In genomic region chr5:923473-923873, GRCh38 we compare ENCODE assay signal across 8 cellular contexts. TPM values are rescaled to one million over a fixed set of nuclear protein-coding genes. Genes with fewer than 3 reads are reported as not detected.
A peak's percentile ranks its signal among the peaks of the same experiment; 100 is the strongest.
DNase-seq lines count a peak whose midpoint lies in the region; ATAC-seq, FAIRE-seq and TF ChIP-seq lines count a peak whose summit lies in the region.

No MANE protein-coding gene starts in this region.

- H3K27me3 ChIP-seq in astrocyte (ENCODE audit: insufficient read depth, low read length), result peaks cover 24% of the 10 kb centered on the region

- H3K4me2 ChIP-seq in astrocyte (ENCODE audit: low read length), result no peak overlapping the region

- DNase-seq in ELR (ENCODE audit: low read depth) (peak; percentile 80), HFFc6 (peak; percentile 45), NCI-H2029 (lab: John Stamatoyannopoulos, UW) (peak; percentile 47), T1000 (lab: John Stamatoyannopoulos, UW) (peak; percentile 30), astrocyte (ENCODE audit: low read depth) (peak; percentile 14), iPS DF 4.7 (ENCODE audit: extremely low read depth, low spot score) (peak; percentile 44)
- DNase-seq in stimulated activated CD4-positive, alpha-beta T cell treated with anti-CD3 and anti-CD28 coated beads, Interleukin-15, amount 100 ng/mL, for 1 hour (ENCODE audit: low read depth in 1 of 2, low spot score in 1 of 2), result peak; percentile 47 to 60

- H3K36me3 ChIP-seq in astrocyte (ENCODE audit: insufficient read depth, low read length), result no peaks in the 10 kb centered on the region

- H4K20me1 ChIP-seq in astrocyte (ENCODE audit: insufficient read depth, low read length), result peaks cover 17% of the 10 kb centered on the region

- H3K36me3 Mint-ChIP-seq in HFFc6 (ENCODE audit: low read depth), result 0 out of 2 replicates have a peak, but pooled peaks cover 4% of the 10 kb centered on the region
- H3K36me3 Mint-ChIP-seq in astrocyte (ENCODE audit: low read depth, unreplicated experiment), result peaks cover 1% of the 10 kb centered on the region

- no peak for ATAC-seq in HG03469 (IDR thresholded peaks at IDR 0.05; ENCODE audit: unreplicated experiment)

- H3K9ac ChIP-seq in astrocyte (ENCODE audit: low read length), result no peak overlapping the region

- no peak overlapping the region for H2AFZ ChIP-seq in astrocyte (ENCODE audit: low read depth, low read length)

- H3K4me1 ChIP-seq in astrocyte (ENCODE audit: insufficient read depth, low read length), result no peaks in the 10 kb centered on the region

- H3K27me3 Mint-ChIP-seq in HFFc6 (ENCODE audit: insufficient read depth), result peaks cover 6% of the 10 kb centered on the region; the same call in 1 of the 2 replicates
- H3K27me3 Mint-ChIP-seq in astrocyte (ENCODE audit: low read depth, unreplicated experiment), result peaks cover 37% of the 10 kb centered on the region

- H3K9me3 ChIP-seq in astrocyte (ENCODE audit: insufficient read depth, low read depth, low read length), result no peaks in the 10 kb centered on the region

- H3K4me3 Mint-ChIP-seq in HFFc6 (no peak overlapping the region), astrocyte (ENCODE audit: unreplicated experiment) (no peak overlapping the region)

- TF ChIP-seq CTCF in HFFc6 (IDR thresholded peaks at IDR 0.05) (peak; percentile 94), astrocyte (IDR thresholded peaks at IDR 0.05; ENCODE audit: insufficient read depth, low read depth, low read length) (peak; percentile 67)

- FAIRE-seq in astrocyte (lab: Jason Lieb, UNC), result no peak

- no peaks in the 10 kb centered on the region for H3K9me3 Mint-ChIP-seq in HFFc6
- peaks cover 7% of the 10 kb centered on the region for H3K9me3 Mint-ChIP-seq in astrocyte (ENCODE audit: unreplicated experiment)

- no peak overlapping the region for H3K27ac ChIP-seq in astrocyte (ENCODE audit: low read depth, low read length)

- H3K4me3 ChIP-seq in astrocyte (ENCODE audit: insufficient read depth, low read depth, low read length), result no peak overlapping the region

- peaks cover 8% of the 10 kb centered on the region; the same call in 1 of the 2 replicates for H3K4me1 Mint-ChIP-seq in HFFc6 (ENCODE audit: low read depth)
- peaks cover 5% of the 10 kb centered on the region for H3K4me1 Mint-ChIP-seq in astrocyte (ENCODE audit: low read depth, unreplicated experiment)

- H3K79me2 ChIP-seq in astrocyte (ENCODE audit: insufficient read depth, low read length), result no peaks in the 10 kb centered on the region

- H3K27ac Mint-ChIP-seq in HFFc6, result no peak overlapping the region
- no peak overlapping the region for H3K27ac Mint-ChIP-seq in astrocyte (ENCODE audit: unreplicated experiment)

RNA-seq across cellular contexts. Expression of gene TRIP13, which starts 30.8 kb away (rescaled TPM):
- 10 to 100 TPM; 16.5 to 40.4 (median 35.8) TPM for total RNA-seq in HFFc6 (2021; fragmentation: NEBNext Ultra II Directional; extraction: Animal tissue kit (Norgen Biotek cat#: 25700))
- total RNA-seq in astrocyte, result 7.3 and 8.5 TPM in 2 replicates

RNA-seq across cellular contexts. Expression of gene BRD9, which starts 30.9 kb away (rescaled TPM):
- total RNA-seq in HFFc6 (2021; fragmentation: NEBNext Ultra II Directional; extraction: Animal tissue kit (Norgen Biotek cat#: 25700)), result 10 to 100 TPM; 28.0 to 31.5 (median 31.0) TPM
- 36.7 and 43.7 TPM in 2 replicates for total RNA-seq in astrocyte

Comparison
In these comparisons a context has a peak if more than half of its experiments do, and no peak if none do; other contexts are left out.
1. DNase-seq: peak in every context shown above with its lines; median percentile 80 in ELR; 54 in stimulated activated CD4-positive, alpha-beta T cell treated with anti-CD3 and anti-CD28 coated beads, Interleukin-15, amount 100 ng/mL, for 1 hour; 47 in NCI-H2029; 45 in HFFc6; 44 in iPS DF 4.7; 30 in T1000; 14 in astrocyte.